Comparison of ENCODE assay signal across 10 cellular contexts in genomic region chr2:108417254-108417653, GRCh38. TPM values are rescaled to one million over a fixed set of nuclear protein-coding genes. Genes with fewer than 3 reads are reported as not detected.
DNase-seq lines count a peak whose midpoint lies in the region; ATAC-seq and TF ChIP-seq lines count a peak whose summit lies in the region.
"Had no signal": no experiment of that assay in that cellular context is flagged by ENCODE, and none has a peak within 500 bp of the region (broad histone marks: within the 10 kb centered on the region; RNA-seq: fewer than 3 reads in every experiment).

No MANE protein-coding gene starts in this region.

- H3K4me1 ChIP-seq in BE2C (no peaks in the 10 kb centered on the region), gastroesophageal sphincter (no peaks in the 10 kb centered on the region)
- H3K4me1 ChIP-seq: left lung had no signal

- 86 to 90% methylated on average over 2 of the region's 2 CpGs for WGBS in gastroesophageal sphincter (ENCODE audit: low coverage in 1 of 2), 2 donors

- TF ChIP-seq CTCF in BE2C (IDR thresholded peaks at IDR 0.05; ENCODE audit: low read depth, low read length) (peak; percentile 37), GM12873 (IDR thresholded peaks at IDR 0.05; ENCODE audit: insufficient read depth, low read depth, low read length, missing control alignments) (peak; percentile 28), gastroesophageal sphincter (IDR thresholded peaks at IDR 0.05) (no peak)

- no peak overlapping the region for H3K4me3 ChIP-seq in BE2C (ENCODE audit: low read depth, low read length)
- H3K4me3 ChIP-seq in gastroesophageal sphincter, result no peak overlapping the region
- H3K4me3 ChIP-seq: left lung had no signal

- no peak for TF ChIP-seq POLR2A in gastroesophageal sphincter (IDR thresholded peaks at IDR 0.05)

- intact Hi-C loops in sciatic nerve (cut with DNase I), result no loop called here

- no peak overlapping the region for H3K27ac ChIP-seq in gastroesophageal sphincter
- H3K27ac ChIP-seq: left lung had no signal

- TF ChIP-seq EP300 in gastroesophageal sphincter (IDR thresholded peaks at IDR 0.05), result no peak

- no peaks in the 10 kb centered on the region for H3K9me3 ChIP-seq in BE2C
- H3K9me3 ChIP-seq in gastroesophageal sphincter, result no peaks in the 10 kb centered on the region
- H3K9me3 ChIP-seq: left lung had no signal

- H3K36me3 ChIP-seq in BE2C (no peaks in the 10 kb centered on the region), gastroesophageal sphincter (no peaks in the 10 kb centered on the region)
- H3K36me3 ChIP-seq: left lung had no signal

- DNase-seq in BE2C (peak; percentile 10), RPMI7951 (ENCODE audit: low read depth) (peak; percentile 24), islet precursor cell (peak; percentile 59), sciatic nerve (ENCODE audit: low spot score) (no peak)
- DNase-seq: CD8-positive, alpha-beta T cell; left lung had no signal

- no peak for ATAC-seq in HG03196 (IDR thresholded peaks at IDR 0.05; ENCODE audit: unreplicated experiment)
- no peak for ATAC-seq in HG02610 (IDR thresholded peaks at IDR 0.05; ENCODE audit: unreplicated experiment)
- ATAC-seq in gastroesophageal sphincter, result no peak
- ATAC-seq in sciatic nerve, result no peak
- ATAC-seq: CD8-positive, alpha-beta T cell; left lung had no signal

- no peaks in the 10 kb centered on the region for H3K27me3 ChIP-seq in BE2C
- no peaks in the 10 kb centered on the region for H3K27me3 ChIP-seq in gastroesophageal sphincter
- H3K27me3 ChIP-seq: left lung had no signal

RNA-seq across cellular contexts. Expression of gene GCC2, which starts 31.8 kb away (rescaled TPM):
- 3.3 TPM for polyA plus RNA-seq in BE2C (2012; ENCODE audit: insufficient read depth, insufficient read length, low read depth)
- total RNA-seq in RPMI7951 (2014; rRNA removed; shearing (Covaris generic)), result 10.7 and 18.1 TPM in 2 replicates
- total RNA-seq in gastroesophageal sphincter, result 10 to 100 TPM; 24.0 to 41.6 (median 33.4) TPM
- total RNA-seq in sciatic nerve, result 63.6 TPM

RNA-seq across cellular contexts. Expression of gene SULT1C4, which starts 39.5 kb away (rescaled TPM):
- 0.65 TPM for polyA plus RNA-seq in BE2C (2012; ENCODE audit: insufficient read depth, insufficient read length, low read depth)
- total RNA-seq in RPMI7951 (2014; rRNA removed; shearing (Covaris generic)), result not detected in 2 replicates
- 1 to 10 TPM; 2.3 to 8.1 (median 5.9) TPM for total RNA-seq in gastroesophageal sphincter
- 12.5 TPM for total RNA-seq in sciatic nerve
- total RNA-seq: CD8-positive, alpha-beta T cell had no signal

Comparison
In these comparisons a context has a peak if more than half of its experiments do, and no peak if none do; other contexts are left out.
1. CTCF ChIP-seq: peak in BE2C (single experiment) and GM12873 (single experiment); none in gastroesophageal sphincter (0 of 4).